Comparison of ENCODE assay signal across 8 cellular contexts in genomic region chr5:171494452-171495121, GRCh38.
DNase-seq lines count a peak whose midpoint lies in the region; ATAC-seq and TF ChIP-seq lines count a peak whose summit lies in the region.

No MANE protein-coding gene starts in this region.

- DNase-seq in Daoy (ENCODE audit: low read depth) (peak; percentile 78), RWPE1 (ENCODE audit: low spot score) (peak; percentile 79), foreskin fibroblast (peak; percentile 80 to 91), posterior vena cava (ENCODE audit: low spot score) (peak; percentile 91), middle frontal gyrus (ENCODE audit: extremely low spot score, low spot score) (no peak), OCI-LY7 (ENCODE audit: low spot score) (no peak), DMS153 (lab: John Stamatoyannopoulos, UW) (no peak)

- TF ChIP-seq CTCF in RWPE1 (conservative IDR thresholded peaks at IDR 0.05; ENCODE audit: low read depth) (no peak), foreskin fibroblast (IDR thresholded peaks at IDR 0.05; ENCODE audit: low read depth, low read length) (no peak), OCI-LY7 (conservative IDR thresholded peaks at IDR 0.05; ENCODE audit: low read length) (no peak)

- POLR2A ChIA-PET in RWPE1 (lab: Yijun Ruan, JAX; ENCODE audit: low non-redundant PET) (no interaction called here), OCI-LY7 (lab: Charles Lee) (no interaction called here)

- no peaks in the 10 kb centered on the region for H3K4me1 ChIP-seq in OCI-LY7 (ENCODE audit: insufficient read depth, low read length, poor library complexity, severe bottlenecking)

- no peaks in the 10 kb centered on the region for H3K36me3 ChIP-seq in OCI-LY7 (ENCODE audit: insufficient read depth, low read length)

- BruUV-seq in OCI-LY7 (replicated peaks; lab: Mats Ljungman, UMichigan) = no TSS peak

- H3K9me3 ChIP-seq in OCI-LY7 (ENCODE audit: low read length) = no peaks in the 10 kb centered on the region

- no peak for ATAC-seq in HG03280 (IDR thresholded peaks at IDR 0.05; ENCODE audit: unreplicated experiment)

- H3K27ac ChIP-seq in RWPE1 (peak overlapping the region; percentile 87), OCI-LY7 (ENCODE audit: low read depth, low read length, poor library complexity, severe bottlenecking) (no peak overlapping the region)

- no peaks in the 10 kb centered on the region for H3K79me2 ChIP-seq in OCI-LY7 (ENCODE audit: insufficient read depth, low read depth, low read length)

- intact Hi-C loops in posterior vena cava (cut with DNase I) = no loop called here
- intact Hi-C loops in OCI-LY7 (cut with micrococcal nuclease; ENCODE audit: unreplicated experiment) = no loop called here

- H3K4me3 ChIP-seq in foreskin fibroblast (ENCODE audit: low read depth in 1 of 2, low read length in 2 of 2) = no peak overlapping the region
- H3K4me3 ChIP-seq in OCI-LY7 (ENCODE audit: low read depth, low read length, poor library complexity, severe bottlenecking) = no peak overlapping the region

- H4K20me1 ChIP-seq in OCI-LY7 (ENCODE audit: insufficient read depth, low read length) = no peaks in the 10 kb centered on the region

- no peak overlapping the region for H3K4me2 ChIP-seq in OCI-LY7 (ENCODE audit: low read length)

- CTCF ChIA-PET in RWPE1 (lab: Yijun Ruan, JAX) (no interaction called here), OCI-LY7 (lab: Charles Lee; ENCODE audit: unreplicated experiment) (no interaction called here)

- no peaks in the 10 kb centered on the region for H3K9me2 ChIP-seq in OCI-LY7 (ENCODE audit: insufficient read depth, low read length)

- no peak overlapping the region for H2AFZ ChIP-seq in OCI-LY7 (ENCODE audit: low read length)

Comparison
In these comparisons a context has a peak if more than half of its experiments do, and no peak if none do; other contexts are left out.
1. DNase-seq: peak in Daoy (single experiment), RWPE1 (single experiment), foreskin fibroblast (2 of 2) and posterior vena cava (single experiment); none in middle frontal gyrus (single experiment), OCI-LY7 (single experiment) and DMS153 (single experiment).